In genomic region chr2:152466041-152466440, GRCh38 we compare ENCODE assay signal across 12 cellular contexts.
DNase-seq lines count a peak whose midpoint lies in the region; ATAC-seq and TF ChIP-seq lines count a peak whose summit lies in the region.
"Had no signal": no experiment of that assay in that cellular context is flagged by ENCODE, and none has a peak within 500 bp of the region (broad histone marks: within the 10 kb centered on the region; RNA-seq: fewer than 3 reads in every experiment).

No MANE protein-coding gene starts in this region.

- ATAC-seq in left colon (peak; percentile 61), GM18909 (IDR thresholded peaks at IDR 0.05; ENCODE audit: poor library complexity, unreplicated experiment) (no peak)
- ATAC-seq in activated T-cell treated with anti-CD3 and anti-CD28 coated beads, Interleukin-2, amount 50 U/mL, for 72 hours (replicated peaks in 1 of 2), result no peak

- H3K36me3 Mint-ChIP-seq in activated T-cell treated with anti-CD3 and anti-CD28 coated beads, Interleukin-2, amount 50 U/mL, for 72 hours (ENCODE audit: insufficient read depth in 2 of 2), result no peaks in the 10 kb centered on the region
- H3K36me3 Mint-ChIP-seq: immature natural killer cell had no signal

- peaks cover 10% of the 10 kb centered on the region for H3K27me3 Mint-ChIP-seq in activated T-cell treated with anti-CD3 and anti-CD28 coated beads, Interleukin-2, amount 50 U/mL, for 72 hours (ENCODE audit: low read depth)

- CTCF ChIA-PET in HEK293 (lab: Yijun Ruan, JAX), result no interaction called here

- no peak overlapping the region for H3K4me3 Mint-ChIP-seq in activated T-cell treated with anti-CD3 and anti-CD28 coated beads, Interleukin-2, amount 50 U/mL, for 72 hours
- H3K4me3 Mint-ChIP-seq: CD4-positive, alpha-beta T cell; immature natural killer cell had no signal

- no peaks in the 10 kb centered on the region for H3K9me3 Mint-ChIP-seq in activated T-cell treated with anti-CD3 and anti-CD28 coated beads, Interleukin-2, amount 50 U/mL, for 72 hours
- H3K9me3 Mint-ChIP-seq: CD4-positive, alpha-beta T cell had no signal

- intact Hi-C loops in left colon (cut with DNase I, micrococcal nuclease), result no loop called here

- POLR2A ChIA-PET in HEK293 (lab: Yijun Ruan, JAX), result no interaction called here

- no peak for TF ChIP-seq CTCF in HEK293 (tag by site-specific recombination; IDR thresholded peaks at IDR 0.05)

- peaks cover 34% of the 10 kb centered on the region for H3K4me1 ChIP-seq in HEK293 (ENCODE audit: control insufficient read depth, insufficient read depth, low read length)

- H3K27ac Mint-ChIP-seq in activated T-cell treated with anti-CD3 and anti-CD28 coated beads, Interleukin-2, amount 50 U/mL, for 72 hours, result no peak overlapping the region
- H3K27ac Mint-ChIP-seq: CD4-positive, alpha-beta T cell; immature natural killer cell had no signal

- no peak overlapping the region for H3K4me3 ChIP-seq in HEK293 (ENCODE audit: low read depth, low read length)

- DNase-seq in Daoy (ENCODE audit: low read depth) (peak; percentile 79), RPMI7951 (ENCODE audit: low read depth) (peak; percentile 93), left colon (no peak)
- DNase-seq in activated CD4-positive, alpha-beta T cell treated with anti-CD3 and anti-CD28 coated beads, Interleukin-2, amount 50 U/mL, for 4 hours, result no peak
- no peak for DNase-seq in activated T-cell treated with anti-CD3 and anti-CD28 coated beads, Interleukin-2, amount 50 U/mL, for 72 hours
- DNase-seq in activated CD4-positive, CD25-positive, alpha-beta regulatory T cell (lab: John Stamatoyannopoulos, UW), result no peak
- DNase-seq: activated CD8-positive, alpha-beta memory T cell treated with anti-CD3 and anti-CD28 coated beads, Interleukin-2, amount 50 U/mL, for 48 hours; CD4-positive, alpha-beta T cell; immature natural killer cell; Right ventricle myocardium superior had no signal

- H3K9me3 ChIP-seq in HEK293 (ENCODE audit: control insufficient read depth, insufficient read depth, low read depth, low read length), result no peaks in the 10 kb centered on the region

- no peak overlapping the region for H3K27ac ChIP-seq in HEK293 (ENCODE audit: extremely low read depth, low read depth, low read length)

- no peaks in the 10 kb centered on the region for H3K36me3 ChIP-seq in HEK293 (ENCODE audit: control insufficient read depth in 2 of 2, insufficient read depth in 1 of 2, low read length in 2 of 2)

- peaks cover 12% of the 10 kb centered on the region for H3K4me1 Mint-ChIP-seq in activated T-cell treated with anti-CD3 and anti-CD28 coated beads, Interleukin-2, amount 50 U/mL, for 72 hours (ENCODE audit: low read depth)

TF ChIP-seq in HEK293, 187 proteins besides CTCF, POLR2A, EP300 and RAD21:
- TF ChIP-seq ZNF24 (tag by site-specific recombination; IDR thresholded peaks at IDR 0.05) (no peak), GLIS1 (tag by site-specific recombination; IDR thresholded peaks at IDR 0.05) (peak; percentile 32; the same call in 1 of the 2 replicates), ZNF654 (tag by site-specific recombination; IDR thresholded peaks at IDR 0.05; ENCODE audit: low read depth) (peak; percentile 4; the same call in 1 of the 2 replicates)

Comparison
In these comparisons a context has a peak if more than half of its experiments do, and no peak if none do; other contexts are left out.
1. DNase-seq: peak in Daoy (single experiment) and RPMI7951 (single experiment); none in left colon (0 of 2), activated CD4-positive, alpha-beta T cell treated with anti-CD3 and anti-CD28 coated beads, Interleukin-2, amount 50 U/mL, for 4 hours (0 of 2), activated T-cell treated with anti-CD3 and anti-CD28 coated beads, Interleukin-2, amount 50 U/mL, for 72 hours (0 of 2) and activated CD4-positive, CD25-positive, alpha-beta regulatory T cell (0 of 4).